Comparison of ENCODE assay signal across 1 cellular context in the genomic region with DNA sequence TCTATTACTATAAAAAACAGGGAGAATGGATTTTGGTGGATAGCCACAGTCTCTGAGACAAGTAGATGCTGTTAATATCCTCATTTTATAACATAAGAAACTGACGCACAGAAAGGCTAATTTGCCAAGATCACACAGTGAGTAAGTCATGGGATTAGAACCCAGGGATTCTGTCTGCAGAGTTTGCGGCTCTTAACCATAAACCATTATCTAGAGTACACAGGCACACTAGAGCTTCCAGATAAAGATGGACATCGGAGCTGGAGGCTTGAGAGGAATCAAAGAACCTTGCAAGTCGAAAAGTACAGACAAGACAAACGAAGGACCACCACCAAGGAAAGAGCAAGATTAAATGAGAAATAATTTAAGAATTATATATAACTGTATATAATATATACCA.
TF ChIP-seq lines count a peak whose summit lies in the region.

No MANE protein-coding gene starts in this region.

TF ChIP-seq in K562, 482 proteins besides CTCF, POLR2A, EP300 and RAD21 (continued from another document):
- TF ChIP-seq, protein P1, sequence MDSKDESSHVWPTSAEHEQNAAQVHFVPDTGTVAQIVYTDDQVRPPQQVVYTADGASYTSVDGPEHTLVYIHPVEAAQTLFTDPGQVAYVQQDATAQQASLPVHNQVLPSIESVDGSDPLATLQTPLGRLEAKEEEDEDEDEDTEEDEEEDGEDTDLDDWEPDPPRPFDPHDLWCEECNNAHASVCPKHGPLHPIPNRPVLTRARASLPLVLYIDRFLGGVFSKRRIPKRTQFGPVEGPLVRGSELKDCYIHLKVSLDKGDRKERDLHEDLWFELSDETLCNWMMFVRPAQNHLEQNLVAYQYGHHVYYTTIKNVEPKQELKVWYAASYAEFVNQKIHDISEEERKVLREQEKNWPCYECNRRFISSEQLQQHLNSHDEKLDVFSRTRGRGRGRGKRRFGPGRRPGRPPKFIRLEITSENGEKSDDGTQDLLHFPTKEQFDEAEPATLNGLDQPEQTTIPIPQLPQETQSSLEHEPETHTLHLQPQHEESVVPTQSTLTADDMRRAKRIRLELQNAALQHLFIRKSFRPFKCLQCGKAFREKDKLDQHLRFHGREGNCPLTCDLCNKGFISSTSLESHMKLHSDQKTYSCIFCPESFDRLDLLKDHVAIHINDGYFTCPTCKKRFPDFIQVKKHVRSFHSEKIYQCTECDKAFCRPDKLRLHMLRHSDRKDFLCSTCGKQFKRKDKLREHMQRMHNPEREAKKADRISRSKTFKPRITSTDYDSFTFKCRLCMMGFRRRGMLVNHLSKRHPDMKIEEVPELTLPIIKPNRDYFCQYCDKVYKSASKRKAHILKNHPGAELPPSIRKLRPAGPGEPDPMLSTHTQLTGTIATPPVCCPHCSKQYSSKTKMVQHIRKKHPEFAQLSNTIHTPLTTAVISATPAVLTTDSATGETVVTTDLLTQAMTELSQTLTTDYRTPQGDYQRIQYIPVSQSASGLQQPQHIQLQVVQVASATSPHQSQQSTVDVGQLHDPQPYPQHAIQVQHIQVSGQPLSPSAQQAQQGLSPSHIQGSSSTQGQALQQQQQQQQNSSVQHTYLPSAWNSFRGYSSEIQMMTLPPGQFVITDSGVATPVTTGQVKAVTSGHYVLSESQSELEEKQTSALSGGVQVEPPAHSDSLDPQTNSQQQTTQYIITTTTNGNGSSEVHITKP (IDR thresholded peaks at IDR 0.05; ENCODE audit: partially characterized antibody) = no peak
- TF ChIP-seq JUND (IDR thresholded peaks at IDR 0.05; ENCODE audit: borderline replicate concordance, low read depth, low read length) (peak; percentile 69; the same call in 1 of the 2 replicates), JUND (tag; IDR thresholded peaks at IDR 0.05; ENCODE audit: borderline replicate concordance, low read depth, low read length) (no peak; the same call in 2 of the 3 replicates), NEUROD1 (IDR thresholded peaks at IDR 0.05; ENCODE audit: borderline replicate concordance, low read depth, low read length, partially characterized antibody) (peak; percentile 24), HNRNPUL1 (IDR thresholded peaks at IDR 0.05; ENCODE audit: low read length) (no peak), POU5F1 (IDR thresholded peaks at IDR 0.05; ENCODE audit: borderline replicate concordance, low read depth, low read length, partially characterized antibody) (no peak), CTBP1 (IDR thresholded peaks at IDR 0.05; ENCODE audit: borderline replicate concordance) (peak; percentile 24; the same call in 1 of the 2 replicates), DMBX1 (CRISPR knock-in tag; IDR thresholded peaks at IDR 0.05; ENCODE audit: borderline replicate concordance) (no peak), RNF2 (IDR thresholded peaks at IDR 0.05) (peak; percentile 46; the same call in 1 of the 2 replicates), HDGF (IDR thresholded peaks at IDR 0.05) (no peak), IFI16 (CRISPR knock-in tag; IDR thresholded peaks at IDR 0.05) (no peak), GATAD2A (IDR thresholded peaks at IDR 0.05) (no peak), SP1 (CRISPR knock-in tag; IDR thresholded peaks at IDR 0.05) (no peak), ATF7 (IDR thresholded peaks at IDR 0.05) (no peak), CC2D1A (IDR thresholded peaks at IDR 0.05) (0 out of 2 replicates have a peak, but pooled peaks have one; percentile 31), ZNF780A (CRISPR knock-in tag; IDR thresholded peaks at IDR 0.05) (no peak), MIER1 (IDR thresholded peaks at IDR 0.05; ENCODE audit: low read depth) (no peak), ZNF224 (CRISPR knock-in tag; IDR thresholded peaks at IDR 0.05) (no peak), ZNF778 (CRISPR knock-in tag; IDR thresholded peaks at IDR 0.05) (no peak), PCBP1 (IDR thresholded peaks at IDR 0.05; ENCODE audit: low read depth, low read length, poor library complexity, severe bottlenecking) (no peak)
- TF ChIP-seq, protein P2, sequence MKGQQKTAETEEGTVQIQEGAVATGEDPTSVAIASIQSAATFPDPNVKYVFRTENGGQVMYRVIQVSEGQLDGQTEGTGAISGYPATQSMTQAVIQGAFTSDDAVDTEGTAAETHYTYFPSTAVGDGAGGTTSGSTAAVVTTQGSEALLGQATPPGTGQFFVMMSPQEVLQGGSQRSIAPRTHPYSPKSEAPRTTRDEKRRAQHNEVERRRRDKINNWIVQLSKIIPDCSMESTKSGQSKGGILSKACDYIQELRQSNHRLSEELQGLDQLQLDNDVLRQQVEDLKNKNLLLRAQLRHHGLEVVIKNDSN (CRISPR knock-in tag; IDR thresholded peaks at IDR 0.05) = no peak
